ENCODE assay signal across 22 cellular contexts in genomic region chr3:180296971-180297370, GRCh38.
A peak's percentile ranks its signal among the peaks of the same experiment; 100 is the strongest.
DNase-seq lines count a peak whose midpoint lies in the region; ATAC-seq, FAIRE-seq and TF ChIP-seq lines count a peak whose summit lies in the region.
"Had no signal": no experiment of that assay in that cellular context is flagged by ENCODE, and none has a peak within 500 bp of the region (broad histone marks: within the 10 kb centered on the region; RNA-seq: fewer than 3 reads in every experiment).

No MANE protein-coding gene starts in this region.

- H3K79me2 ChIP-seq in ACC112 (ENCODE audit: control insufficient read depth, insufficient read depth, low read length, unreplicated experiment): no peaks in the 10 kb centered on the region

- DNase-seq in HFFc6 (no peak), pancreas (peak in 1 of 6 donors; percentile 21), AG20443 (ENCODE audit: low spot score) (no peak)
- DNase-seq: ACHN; AML-193; C1 segment of cervical spinal cord; CD4-positive, alpha-beta memory T cell; CD4-positive, CD25-positive, alpha-beta regulatory T cell; CD8-positive, alpha-beta memory T cell; COR-L47; DMS79 treated with DMSO at 0.1 percent for 48 hours; GF-D8 had no signal

- H2AFZ ChIP-seq in ACC112 (ENCODE audit: low read length, unreplicated experiment): peak overlapping the region; percentile 22

- no peaks in the 10 kb centered on the region for H3K27me3 Mint-ChIP-seq in HFFc6 (ENCODE audit: insufficient read depth)
- H3K27me3 Mint-ChIP-seq: CD4-positive, alpha-beta memory T cell; CD4-positive, CD25-positive, alpha-beta regulatory T cell had no signal

- H3K27ac ChIP-seq in ACC112 (ENCODE audit: low read depth, low read length) (no peak overlapping the region), pancreas (peak overlapping the region; percentile 6 to 83 (median 56))
- H3K27ac ChIP-seq: 22Rv1, A549, BLaER1 had no signal

- FAIRE-seq in pancreas (lab: Jason Lieb, UNC): no peak
- FAIRE-seq: A549, D721Med, G401.6, GM12891 had no signal

- TF ChIP-seq CTCF in HFFc6 (IDR thresholded peaks at IDR 0.05) (no peak), pancreas (IDR thresholded peaks at IDR 0.05) (no peak)

- H3K36me3 ChIP-seq in ACC112 (ENCODE audit: insufficient read depth, low read length): no peaks in the 10 kb centered on the region
- no peaks in the 10 kb centered on the region for H3K36me3 ChIP-seq in pancreas
- H3K36me3 ChIP-seq: BLaER1 had no signal

- H3K27me3 ChIP-seq in ACC112 (ENCODE audit: insufficient read depth, low read length) (no peaks in the 10 kb centered on the region), pancreas (no peaks in the 10 kb centered on the region)
- H3K27me3 ChIP-seq: BLaER1 had no signal

- H3K4me1 ChIP-seq in ACC112 (ENCODE audit: control insufficient read depth, insufficient read depth, low read length, unreplicated experiment) (no peaks in the 10 kb centered on the region), pancreas (peaks cover 0 to 35% (median 28%) of the 10 kb centered on the region in 3 donors)
- H3K4me1 ChIP-seq: A549, BLaER1 had no signal

- H3K9me3 Mint-ChIP-seq in HFFc6: no peaks in the 10 kb centered on the region

- H3K9me3 ChIP-seq in pancreas: no peaks in the 10 kb centered on the region
- H3K9me3 ChIP-seq: A549, BLaER1 had no signal

- peak overlapping the region; percentile 37; the same call in 1 of the 2 replicates for H3K27ac Mint-ChIP-seq in HFFc6
- H3K27ac Mint-ChIP-seq: B cell; CD14-positive monocyte; CD4-positive, alpha-beta memory T cell; CD4-positive, CD25-positive, alpha-beta regulatory T cell had no signal

- H3K4me3 ChIP-seq in ACC112 (ENCODE audit: low read depth, low read length): no peak overlapping the region
- H3K4me3 ChIP-seq in pancreas: no peak overlapping the region
- H3K4me3 ChIP-seq: A549, BLaER1 had no signal

- peak; percentile 18 to 66 (median 46) for ATAC-seq in pancreas
- ATAC-seq in GM18520 (IDR thresholded peaks at IDR 0.05; ENCODE audit: unreplicated experiment): no peak
- ATAC-seq: A549 had no signal

- 26 to 29% methylated on average over 5 of the region's 5 CpGs for WGBS in pancreas, 2 donors

- H3K36me3 Mint-ChIP-seq in HFFc6 (ENCODE audit: low read depth): no peaks in the 10 kb centered on the region
- H3K36me3 Mint-ChIP-seq: CD14-positive monocyte; CD4-positive, alpha-beta memory T cell; CD4-positive, CD25-positive, alpha-beta regulatory T cell; CD8-positive, alpha-beta memory T cell had no signal

- no peak overlapping the region for H3K4me3 Mint-ChIP-seq in HFFc6
- H3K4me3 Mint-ChIP-seq: B cell; CD14-positive monocyte; CD4-positive, alpha-beta memory T cell; CD4-positive, CD25-positive, alpha-beta regulatory T cell; CD8-positive, alpha-beta memory T cell had no signal

- H3K4me1 Mint-ChIP-seq in HFFc6 (ENCODE audit: low read depth): peaks cover 27% of the 10 kb centered on the region
- H3K4me1 Mint-ChIP-seq: B cell; CD14-positive monocyte; CD4-positive, alpha-beta memory T cell; CD4-positive, CD25-positive, alpha-beta regulatory T cell; CD8-positive, alpha-beta memory T cell had no signal

- intact Hi-C loops in pancreas (cut with DNase I): no loop called here
